25 cellular contexts compared by ENCODE assay signal in genomic region chr10:102405632-102406031, GRCh38. TPM values are rescaled to one million over a fixed set of nuclear protein-coding genes. Genes with fewer than 3 reads are reported as not detected.
DNase-seq lines count a peak whose midpoint lies in the region; ATAC-seq and TF ChIP-seq lines count a peak whose summit lies in the region.
"Had no signal": no experiment of that assay in that cellular context is flagged by ENCODE, and none has a peak within 500 bp of the region (broad histone marks: within the 10 kb centered on the region; RNA-seq: fewer than 3 reads in every experiment).

No MANE protein-coding gene starts in this region.

- H3K27me3 ChIP-seq in HCT116 (ENCODE audit: insufficient read depth, low read length) (no peaks in the 10 kb centered on the region), esophagus muscularis mucosa (peaks cover 0 to 31% (median 8%) of the 10 kb centered on the region in 4 donors)

- ATAC-seq in activated CD8-positive, alpha-beta T cell treated with anti-CD3 and anti-CD28 coated beads for 36 hours = peak; percentile 2
- ATAC-seq in activated CD8-positive, alpha-beta T cell treated with anti-CD3 and anti-CD28 coated beads, Interleukin-2, amount 10 ng/mL, durations not matched to agents 7 days and 5 days = no peak
- ATAC-seq in HCT116 = no peak
- no peak for ATAC-seq in stimulated activated naive CD8-positive, alpha-beta T cell treated with anti-CD3 and anti-CD28 coated beads, Interleukin-15, Interleukin-2, amounts not matched to agents 100 U/mL and 50 U/mL, for 24 hours
- ATAC-seq: K562 had no signal

- no peaks in the 10 kb centered on the region for H3K9me3 Mint-ChIP-seq in activated CD8-positive, alpha-beta T cell treated with anti-CD3 and anti-CD28 coated beads for 36 hours
- H3K9me3 Mint-ChIP-seq in activated CD8-positive, alpha-beta T cell treated with anti-CD3 and anti-CD28 coated beads, Interleukin-2, amount 10 ng/mL, durations not matched to agents 7 days and 5 days (ENCODE audit: insufficient read depth) = no peaks in the 10 kb centered on the region
- H3K9me3 Mint-ChIP-seq: nephron had no signal

- no peak for TF ChIP-seq RAD21 in HCT116 (IDR thresholded peaks at IDR 0.05; ENCODE audit: low read depth)

- H3K27ac ChIP-seq in HCT116 (ENCODE audit: low read depth, low read length) (no peak overlapping the region), esophagus muscularis mucosa (replicated peaks in 1 of 4) (peak overlapping the region; percentile 85 to 99 (median 90)), substantia nigra (ENCODE audit: low read depth, low read length, poor library complexity, severe bottlenecking) (no peak overlapping the region)
- H3K27ac ChIP-seq: hepatocyte, HL-60, prostate gland, RWPE1 had no signal

- TF ChIP-seq CTCF in activated CD8-positive, alpha-beta T cell treated with anti-CD3 and anti-CD28 coated beads for 36 hours (IDR thresholded peaks at IDR 0.05) = no peak
- no peak for TF ChIP-seq CTCF in HCT116 (IDR thresholded peaks at IDR 0.05 in 2 of 3, conservative IDR thresholded peaks at IDR 0.05 in 1 of 3; ENCODE audit: borderline replicate concordance in 1 of 3, insufficient read depth in 1 of 3, low read depth in 2 of 3, low read length in 2 of 3)
- no peak for TF ChIP-seq CTCF in esophagus muscularis mucosa (IDR thresholded peaks at IDR 0.05)

- H3K4me1 ChIP-seq in HCT116 (ENCODE audit: control insufficient read depth in 1 of 2, insufficient read depth in 2 of 2, low read length in 2 of 2) (peaks cover 21 to 45% of the 10 kb centered on the region in 2 experiments), esophagus muscularis mucosa (peaks cover 10 to 95% (median 80%) of the 10 kb centered on the region in 4 donors)
- H3K4me1 ChIP-seq: HAP-1, prostate gland had no signal

- BruUV-seq in HCT116 (replicated peaks; lab: Mats Ljungman, UMichigan) = no TSS peak

- no peak for TF ChIP-seq POLR2A in HCT116 (IDR thresholded peaks at IDR 0.05; ENCODE audit: borderline replicate concordance, extremely low read depth, insufficient read depth, insufficient read length)
- no peak for TF ChIP-seq POLR2A in esophagus muscularis mucosa (IDR thresholded peaks at IDR 0.05; ENCODE audit: low read depth)

- H3K27me3 Mint-ChIP-seq in activated CD8-positive, alpha-beta T cell treated with anti-CD3 and anti-CD28 coated beads for 36 hours = no peaks in the 10 kb centered on the region
- H3K27me3 Mint-ChIP-seq in activated CD8-positive, alpha-beta T cell treated with anti-CD3 and anti-CD28 coated beads, Interleukin-2, amount 10 ng/mL, durations not matched to agents 7 days and 5 days (ENCODE audit: low read depth) = peaks cover 14% of the 10 kb centered on the region

- no peak for TF ChIP-seq EP300 in esophagus muscularis mucosa (IDR thresholded peaks at IDR 0.05)

- CTCF ChIA-PET in activated CD8-positive, alpha-beta T cell treated with anti-CD3 and anti-CD28 coated beads for 36 hours (lab: Charles Lee) = interaction anchor here (1.1 to 15.2 kb wide), 5 partner anchors 11 to 175 kb away, joined by 3 to 143 read pairs (median 4); partner anchors contain the start of gene FBXL15
- CTCF ChIA-PET in activated CD8-positive, alpha-beta T cell treated with anti-CD3 and anti-CD28 coated beads, Interleukin-2, amount 10 ng/mL, durations not matched to agents 7 days and 5 days (lab: Charles Lee) = interaction anchor here (0.5 to 3.9 kb wide), 4 partner anchors 8 to 567 kb away, joined by 3 to 30 read pairs (median 3); no protein-coding TSS in a partner anchor
- CTCF ChIA-PET in HCT116 (lab: Charles Lee) = interaction anchor here (0.9 to 3.5 kb wide), 6 partner anchors 11 to 236 kb away, joined by 3 to 41 read pairs (median 4); partner anchors contain the start of gene NFKB2

- peaks cover 32% of the 10 kb centered on the region for H3K4me1 Mint-ChIP-seq in activated CD8-positive, alpha-beta T cell treated with anti-CD3 and anti-CD28 coated beads for 36 hours (ENCODE audit: low read depth)
- peaks cover 15% of the 10 kb centered on the region for H3K4me1 Mint-ChIP-seq in activated CD8-positive, alpha-beta T cell treated with anti-CD3 and anti-CD28 coated beads, Interleukin-2, amount 10 ng/mL, durations not matched to agents 7 days and 5 days (ENCODE audit: low read depth)

- 85% methylated on average over 6 of the region's 6 CpGs for WGBS in esophagus muscularis mucosa

- H3K4me3 ChIP-seq in HCT116 (replicated peaks in 1 of 2; ENCODE audit: low read depth in 1 of 2, low read length in 2 of 2) (no peak overlapping the region), esophagus muscularis mucosa (no peak overlapping the region)
- H3K4me3 ChIP-seq: HAP-1, hepatocyte, K562, prostate gland, smooth muscle cell had no signal

- RAD21 ChIA-PET in HCT116 (lab: Charles Lee; ENCODE audit: low non-redundant PET in 1 of 2, low total read pairs in 2 of 2, uncharacterized antibody in 2 of 2, unreplicated experiment in 2 of 2) = no interaction called here

- peaks cover 4 to 6% of the 10 kb centered on the region in 2 experiments; a peak in 2 of 4 replicates for H3K36me3 ChIP-seq in HCT116 (ENCODE audit: control insufficient read depth in 1 of 2, insufficient read depth in 2 of 2, low read length in 2 of 2)
- H3K36me3 ChIP-seq in esophagus muscularis mucosa = peaks cover 0 to 39% (median 25%) of the 10 kb centered on the region in 4 donors
- H3K36me3 ChIP-seq: prostate gland had no signal

- DNase-seq in activated CD8-positive, alpha-beta T cell treated with anti-CD3 and anti-CD28 coated beads for 36 hours = peak; percentile 46
- DNase-seq in activated CD8-positive, alpha-beta T cell treated with anti-CD3 and anti-CD28 coated beads, Interleukin-2, amount 10 ng/mL, durations not matched to agents 7 days and 5 days = no peak
- DNase-seq in HCT116 (ENCODE audit: low read depth, low spot score) (no peak), esophagus muscularis mucosa (ENCODE audit: extremely low spot score) (no peak), substantia nigra (lab: John Stamatoyannopoulos, UW) (no peak), NCI-H1048 (lab: John Stamatoyannopoulos, UW) (no peak), cerebellar nuclear complex (lab: John Stamatoyannopoulos, UW) (no peak)
- DNase-seq in stimulated activated naive CD8-positive, alpha-beta T cell treated with anti-CD3 and anti-CD28 coated beads, Interleukin-15, Interleukin-2, amounts not matched to agents 100 U/mL and 50 U/mL, for 24 hours = peak; percentile 27
- DNase-seq: activated gamma-delta T cell treated with Interleukin-2 at 50 U/mL for 16 hours; C1 segment of cervical spinal cord; DMS153; NCI-H2081; NCI-H510A treated with DMSO at 0.1 percent for 48 hours; stimulated activated CD4-positive, alpha-beta T cell treated with anti-CD3 and anti-CD28 coated beads, Interleukin-4, amount 100 ng/mL, for 24 hours had no signal

- H4K20me1 ChIP-seq in HCT116 (ENCODE audit: insufficient read depth) = no peaks in the 10 kb centered on the region

- H3K9me2 ChIP-seq in HCT116 (ENCODE audit: insufficient read depth) = no peaks in the 10 kb centered on the region

- H3K27ac Mint-ChIP-seq in activated CD8-positive, alpha-beta T cell treated with anti-CD3 and anti-CD28 coated beads for 36 hours = peak overlapping the region; percentile 18
- no peak overlapping the region for H3K27ac Mint-ChIP-seq in activated CD8-positive, alpha-beta T cell treated with anti-CD3 and anti-CD28 coated beads, Interleukin-2, amount 10 ng/mL, durations not matched to agents 7 days and 5 days
- H3K27ac Mint-ChIP-seq: nephron had no signal

- H2AFZ ChIP-seq in HCT116 (ENCODE audit: low read depth, low read length, poor library complexity, severe bottlenecking) = no peak overlapping the region
- H2AFZ ChIP-seq: hepatocyte had no signal

- H3K9me3 ChIP-seq in HCT116 (ENCODE audit: control insufficient read depth in 1 of 2, insufficient read depth in 1 of 2, low read depth in 1 of 2, low read length in 2 of 2) (no peaks in the 10 kb centered on the region), esophagus muscularis mucosa (no peaks in the 10 kb centered on the region)
- H3K9me3 ChIP-seq: HAP-1, prostate gland had no signal

- peaks cover 21% of the 10 kb centered on the region for H3K36me3 Mint-ChIP-seq in activated CD8-positive, alpha-beta T cell treated with anti-CD3 and anti-CD28 coated beads for 36 hours (ENCODE audit: low read depth)
- H3K36me3 Mint-ChIP-seq in activated CD8-positive, alpha-beta T cell treated with anti-CD3 and anti-CD28 coated beads, Interleukin-2, amount 10 ng/mL, durations not matched to agents 7 days and 5 days (ENCODE audit: low read depth) = peaks cover 3% of the 10 kb centered on the region

- H3K79me2 ChIP-seq in HCT116 (ENCODE audit: insufficient read depth, low read length) = no peaks in the 10 kb centered on the region
- H3K79me2 ChIP-seq: hepatocyte had no signal

- no peak overlapping the region for H3K4me2 ChIP-seq in HCT116 (ENCODE audit: low read length)
- H3K4me2 ChIP-seq: hepatocyte, smooth muscle cell had no signal

- no peak overlapping the region for H3K4me3 Mint-ChIP-seq in activated CD8-positive, alpha-beta T cell treated with anti-CD3 and anti-CD28 coated beads for 36 hours
- H3K4me3 Mint-ChIP-seq in activated CD8-positive, alpha-beta T cell treated with anti-CD3 and anti-CD28 coated beads, Interleukin-2, amount 10 ng/mL, durations not matched to agents 7 days and 5 days = no peak overlapping the region

- intact Hi-C loops in activated CD8-positive, alpha-beta T cell treated with anti-CD3 and anti-CD28 coated beads for 36 hours (cut with micrococcal nuclease) = no loop called here
- intact Hi-C loops in HCT116 (cut with micrococcal nuclease) = no loop called here
- intact Hi-C loops in esophagus muscularis mucosa (cut with DNase I) = no loop called here

- POLR2A ChIA-PET in activated CD8-positive, alpha-beta T cell treated with anti-CD3 and anti-CD28 coated beads for 36 hours (lab: Charles Lee) = interaction anchor here (0.8 to 6.4 kb wide), 9 partner anchors 9 to 269 kb away, joined by 3 to 88 read pairs (median 5); partner anchors contain the start of genes FBXL15 and NFKB2
- POLR2A ChIA-PET in activated CD8-positive, alpha-beta T cell treated with anti-CD3 and anti-CD28 coated beads, Interleukin-2, amount 10 ng/mL, durations not matched to agents 7 days and 5 days (lab: Charles Lee) = interaction anchor here (2.3 kb wide), 1 partner anchor 10 kb away, joined by 14 read pairs; the partner anchor contains the start of gene NFKB2
- POLR2A ChIA-PET in HCT116 (lab: Charles Lee) = interaction anchor here (1.6 to 3.2 kb wide), 2 partner anchors 10 to 15 kb away, joined by 5 to 14 read pairs; partner anchors contain the start of genes FBXL15 and NFKB2

- H3K9ac ChIP-seq in HCT116 (ENCODE audit: low read length) = no peak overlapping the region

RNA-seq across cellular contexts. Expression of gene NFKB2, which starts 10.1 kb away (rescaled TPM):
- 100 to 1,000 TPM; 251 to 253 TPM for total RNA-seq in activated CD8-positive, alpha-beta T cell treated with anti-CD3 and anti-CD28 coated beads for 36 hours
- total RNA-seq in activated CD8-positive, alpha-beta T cell treated with anti-CD3 and anti-CD28 coated beads, Interleukin-2, amount 10 ng/mL, durations not matched to agents 7 days and 5 days = 10 to 100 TPM; 52.7 to 56.6 TPM
- 115 TPM for total RNA-seq in HCT116 (2021; ENCODE audit: unreplicated experiment)
- polyA plus RNA-seq in HCT116 (2012) = 111 and 133 TPM in 2 replicates
- total RNA-seq in esophagus muscularis mucosa = 10 to 100 TPM; 18.7 to 47.0 (median 41.2) TPM

RNA-seq across cellular contexts. Expression of gene PSD, which starts 13.0 kb away (rescaled TPM):
- 10 to 100 TPM in 1 of 2 experiments, 1 to 10 TPM in 1; 9.3 to 10.4 TPM for total RNA-seq in activated CD8-positive, alpha-beta T cell treated with anti-CD3 and anti-CD28 coated beads for 36 hours
- 1 to 10 TPM in 1 of 2 experiments, under 1 TPM in 1; 0.92 to 1.6 TPM for total RNA-seq in activated CD8-positive, alpha-beta T cell treated with anti-CD3 and anti-CD28 coated beads, Interleukin-2, amount 10 ng/mL, durations not matched to agents 7 days and 5 days
- total RNA-seq in HCT116 (2021; ENCODE audit: unreplicated experiment) (9.7 TPM), esophagus muscularis mucosa (100 to 1,000 TPM in 2 of 4 donors, 10 to 100 TPM in 2; 88.0 to 268 (median 108) TPM)
- 8.5 and 8.7 TPM in 2 replicates for polyA plus RNA-seq in HCT116 (2012)

RNA-seq across cellular contexts. Expression of gene FBXL15, which starts 15.0 kb away (rescaled TPM):
- 10 to 100 TPM; 14.1 to 15.7 TPM for total RNA-seq in activated CD8-positive, alpha-beta T cell treated with anti-CD3 and anti-CD28 coated beads for 36 hours
- 10 to 100 TPM; 12.7 to 13.8 TPM for total RNA-seq in activated CD8-positive, alpha-beta T cell treated with anti-CD3 and anti-CD28 coated beads, Interleukin-2, amount 10 ng/mL, durations not matched to agents 7 days and 5 days
- total RNA-seq in HCT116 (2021; ENCODE audit: unreplicated experiment) (21.1 TPM), esophagus muscularis mucosa (10 to 100 TPM; 19.5 to 45.9 (median 29.0) TPM)
- polyA plus RNA-seq in HCT116 (2012) = 15.8 and 19.9 TPM in 2 replicates

RNA-seq across cellular contexts. Expression of gene CUEDC2, which starts 26.7 kb away (rescaled TPM):
- 10 to 100 TPM; 71.8 to 76.4 TPM for total RNA-seq in activated CD8-positive, alpha-beta T cell treated with anti-CD3 and anti-CD28 coated beads for 36 hours
- 10 to 100 TPM; 71.7 to 77.6 TPM for total RNA-seq in activated CD8-positive, alpha-beta T cell treated with anti-CD3 and anti-CD28 coated beads, Interleukin-2, amount 10 ng/mL, durations not matched to agents 7 days and 5 days
- 96.7 TPM for total RNA-seq in HCT116 (2021; ENCODE audit: unreplicated experiment)
- polyA plus RNA-seq in HCT116 (2012) = 77.0 and 106 TPM in 2 replicates
- 10 to 100 TPM; 61.0 to 92.7 (median 71.2) TPM for total RNA-seq in esophagus muscularis mucosa

RNA-seq across cellular contexts. Expression of gene C10orf95, which starts 45.7 kb away (rescaled TPM):
- under 1 TPM; 0.20 to 0.36 TPM for total RNA-seq in activated CD8-positive, alpha-beta T cell treated with anti-CD3 and anti-CD28 coated beads for 36 hours
- under 1 TPM in 1 of 2 experiments, not detected in 1; 0.32 TPM for total RNA-seq in activated CD8-positive, alpha-beta T cell treated with anti-CD3 and anti-CD28 coated beads, Interleukin-2, amount 10 ng/mL, durations not matched to agents 7 days and 5 days
- total RNA-seq in HCT116 (2021; ENCODE audit: unreplicated experiment) (2.1 TPM), esophagus muscularis mucosa (1 to 10 TPM in 1 of 4 donors, not detected in 3; 1.0 TPM)
- polyA plus RNA-seq in HCT116 (2012) = 3.8 TPM in 2 replicates
- total RNA-seq: A673, fibroblast of villous mesenchyme, lung microvascular endothelial cell, smooth muscle cell had no signal

Comparison
In these comparisons a context has a peak if more than half of its experiments do, and no peak if none do; other contexts are left out.
1. DNase-seq: peak in activated CD8-positive, alpha-beta T cell treated with anti-CD3 and anti-CD28 coated beads for 36 hours (single experiment) and stimulated activated naive CD8-positive, alpha-beta T cell treated with anti-CD3 and anti-CD28 coated beads, Interleukin-15, Interleukin-2, amounts not matched to agents 100 U/mL and 50 U/mL, for 24 hours (single experiment); none in activated CD8-positive, alpha-beta T cell treated with anti-CD3 and anti-CD28 coated beads, Interleukin-2, amount 10 ng/mL, durations not matched to agents 7 days and 5 days (single experiment), HCT116 (single experiment), esophagus muscularis mucosa (single experiment), substantia nigra (0 of 49), NCI-H1048 (single experiment) and cerebellar nuclear complex (0 of 2).
2. H3K27ac ChIP-seq: peak in esophagus muscularis mucosa (4 of 4); none in HCT116 (single experiment) and substantia nigra (single experiment).